ENCODE assay signal across 34 cellular contexts in genomic region chr11:74524978-74525377, GRCh38. TPM values are rescaled to one million over a fixed set of nuclear protein-coding genes. Genes with fewer than 3 reads are reported as not detected.
"Had no signal": no experiment of that assay in that cellular context is flagged by ENCODE, and none has a peak within 500 bp of the region (broad histone marks: within the 10 kb centered on the region; RNA-seq: fewer than 3 reads in every experiment).

No MANE protein-coding gene starts in this region.

- H3K4me3 Mint-ChIP-seq: activated CD4-positive, alpha-beta memory T cell treated with anti-CD3 and anti-CD28 coated beads, Interleukin-2, amount 10 ng/mL, durations not matched to agents 7 days and 5 days; activated CD4-positive, alpha-beta T cell treated with anti-CD3 and anti-CD28 coated beads, Interleukin-2, amount 10 ng/mL, durations not matched to agents 7 days and 5 days; activated naive CD4-positive, alpha-beta T cell treated with anti-CD3 and anti-CD28 coated beads, Interleukin-2, amount 10 ng/mL, durations not matched to agents 7 days and 5 days; activated naive CD8-positive, alpha-beta T cell treated with anti-CD3 and anti-CD28 coated beads, Interleukin-2, amount 10 ng/mL, durations not matched to agents 7 days and 5 days; activated T-cell treated with anti-CD3 and anti-CD28 coated beads, Interleukin-2, amount 50 U/mL, for 24 hours; activated T-cell treated with anti-CD3 and anti-CD28 coated beads, Interleukin-2, amount 50 U/mL, for 72 hours; central memory CD8-positive, alpha-beta T cell; effector memory CD8-positive, alpha-beta T cell; T-helper 17 cell; T-helper 2 cell treated with Interferon-gamma antibody and Interleukin-4, amounts not matched to agents 5 μg/mL and 100 μg/mL, for 36 hours; WTC11 had no signal

- ATAC-seq: activated naive CD4-positive, alpha-beta T cell treated with anti-CD3 and anti-CD28 coated beads, Interleukin-2, amount 50 U/mL, for 72 hours; activated T-cell treated with anti-CD3 and anti-CD28 coated beads, Interleukin-2, amount 50 U/mL, for 72 hours; effector memory CD8-positive, alpha-beta T cell; esophagus mucosa; T-helper 17 cell; WTC11 had no signal

- H3K27me3 ChIP-seq: brain microvascular endothelial cell had no signal

- H3K4me1 Mint-ChIP-seq: activated CD4-positive, alpha-beta memory T cell treated with anti-CD3 and anti-CD28 coated beads, Interleukin-2, amount 10 ng/mL, durations not matched to agents 7 days and 5 days; activated CD4-positive, alpha-beta T cell treated with anti-CD3 and anti-CD28 coated beads, Interleukin-2, amount 10 ng/mL, durations not matched to agents 7 days and 5 days; activated naive CD4-positive, alpha-beta T cell treated with anti-CD3 and anti-CD28 coated beads, Interleukin-2, amount 10 ng/mL, durations not matched to agents 7 days and 5 days; central memory CD8-positive, alpha-beta T cell; T-helper 17 cell; WTC11 had no signal

- DNase-seq: activated CD4-positive, alpha-beta memory T cell treated with anti-CD3 and anti-CD28 coated beads, Interleukin-2, amount 10 ng/mL, durations not matched to agents 7 days and 5 days; activated CD4-positive, alpha-beta T cell treated with anti-CD3 and anti-CD28 coated beads for 1 hour; activated CD4-positive, alpha-beta T cell treated with anti-CD3 and anti-CD28 coated beads for 4 hours; activated CD4-positive, alpha-beta T cell treated with anti-CD3 and anti-CD28 coated beads, Interleukin-2, amount 10 ng/mL, durations not matched to agents 7 days and 5 days; activated CD4-positive, alpha-beta T cell treated with anti-CD3 and anti-CD28 coated beads, Interleukin-2, amount 50 U/mL, for 4 hours; activated CD8-positive, alpha-beta memory T cell treated with anti-CD3 and anti-CD28 coated beads, Interleukin-2, amount 50 U/mL, for 48 hours; activated gamma-delta T cell; activated naive CD4-positive, alpha-beta T cell; activated naive CD4-positive, alpha-beta T cell treated with anti-CD3 and anti-CD28 coated beads, Interleukin-2, amount 10 ng/mL, durations not matched to agents 7 days and 5 days; activated naive CD8-positive, alpha-beta T cell treated with anti-CD3 and anti-CD28 coated beads, Interleukin-2, amount 10 ng/mL, durations not matched to agents 7 days and 5 days; activated T-cell treated with anti-CD3 and anti-CD28 coated beads for 4 hours; activated T-cell treated with anti-CD3 and anti-CD28 coated beads, Interleukin-2, amount 50 U/mL, for 24 hours; activated T-cell treated with anti-CD3 and anti-CD28 coated beads, Interleukin-2, amount 50 U/mL, for 72 hours; anterior cingulate cortex; brain microvascular endothelial cell; cortex of kidney; dermis blood vessel endothelial cell; effector CD4-positive, alpha-beta T cell; effector memory CD8-positive, alpha-beta T cell; foreskin fibroblast; head of caudate nucleus; T-helper 1 cell; T-helper 17 cell; T1000 had no signal

- H3K27ac Mint-ChIP-seq: activated CD4-positive, alpha-beta memory T cell treated with anti-CD3 and anti-CD28 coated beads, Interleukin-2, amount 10 ng/mL, durations not matched to agents 7 days and 5 days; activated CD4-positive, alpha-beta T cell treated with anti-CD3 and anti-CD28 coated beads, Interleukin-2, amount 10 ng/mL, durations not matched to agents 7 days and 5 days; activated naive CD4-positive, alpha-beta T cell treated with anti-CD3 and anti-CD28 coated beads, Interleukin-2, amount 10 ng/mL, durations not matched to agents 7 days and 5 days; activated naive CD4-positive, alpha-beta T cell treated with anti-CD3 and anti-CD28 coated beads, Interleukin-2, amount 50 U/mL, for 72 hours; activated naive CD8-positive, alpha-beta T cell treated with anti-CD3 and anti-CD28 coated beads, Interleukin-2, amount 10 ng/mL, durations not matched to agents 7 days and 5 days; activated T-cell treated with anti-CD3 and anti-CD28 coated beads, Interleukin-2, amount 50 U/mL, for 24 hours; activated T-cell treated with anti-CD3 and anti-CD28 coated beads, Interleukin-2, amount 50 U/mL, for 72 hours; effector memory CD8-positive, alpha-beta T cell; T-helper 17 cell; T-helper 2 cell treated with Interferon-gamma antibody and Interleukin-4, amounts not matched to agents 5 μg/mL and 100 μg/mL, for 36 hours; WTC11 had no signal

- FAIRE-seq: astrocyte, bronchial epithelial cell, endothelial cell of umbilical vein, frontal cortex had no signal

- H3K9me3 Mint-ChIP-seq: activated CD4-positive, alpha-beta memory T cell treated with anti-CD3 and anti-CD28 coated beads, Interleukin-2, amount 10 ng/mL, durations not matched to agents 7 days and 5 days; activated CD4-positive, alpha-beta T cell treated with anti-CD3 and anti-CD28 coated beads, Interleukin-2, amount 10 ng/mL, durations not matched to agents 7 days and 5 days; activated naive CD4-positive, alpha-beta T cell treated with anti-CD3 and anti-CD28 coated beads, Interleukin-2, amount 10 ng/mL, durations not matched to agents 7 days and 5 days; activated naive CD4-positive, alpha-beta T cell treated with anti-CD3 and anti-CD28 coated beads, Interleukin-2, amount 50 U/mL, for 72 hours; activated naive CD8-positive, alpha-beta T cell treated with anti-CD3 and anti-CD28 coated beads, Interleukin-2, amount 10 ng/mL, durations not matched to agents 7 days and 5 days; activated T-cell treated with anti-CD3 and anti-CD28 coated beads, Interleukin-2, amount 50 U/mL, for 24 hours; activated T-cell treated with anti-CD3 and anti-CD28 coated beads, Interleukin-2, amount 50 U/mL, for 72 hours; central memory CD8-positive, alpha-beta T cell; effector memory CD8-positive, alpha-beta T cell; T-helper 2 cell treated with Interferon-gamma antibody and Interleukin-4, amounts not matched to agents 5 μg/mL and 100 μg/mL, for 36 hours; WTC11 had no signal

- H3K27ac ChIP-seq: brain microvascular endothelial cell, VCaP had no signal

- H3K36me3 ChIP-seq: brain microvascular endothelial cell had no signal

- H3K36me3 Mint-ChIP-seq: activated naive CD4-positive, alpha-beta T cell treated with anti-CD3 and anti-CD28 coated beads, Interleukin-2, amount 10 ng/mL, durations not matched to agents 7 days and 5 days; activated naive CD4-positive, alpha-beta T cell treated with anti-CD3 and anti-CD28 coated beads, Interleukin-2, amount 50 U/mL, for 72 hours; activated naive CD8-positive, alpha-beta T cell treated with anti-CD3 and anti-CD28 coated beads, Interleukin-2, amount 10 ng/mL, durations not matched to agents 7 days and 5 days; WTC11 had no signal

RNA-seq across cellular contexts. Expression of gene KCNE3, which starts 57.6 kb away (rescaled TPM):
- total RNA-seq: activated CD4-positive, alpha-beta memory T cell treated with anti-CD3 and anti-CD28 coated beads, Interleukin-2, amount 10 ng/mL, durations not matched to agents 7 days and 5 days; activated CD4-positive, alpha-beta T cell treated with anti-CD3 and anti-CD28 coated beads, Interleukin-2, amount 10 ng/mL, durations not matched to agents 7 days and 5 days; activated naive CD4-positive, alpha-beta T cell treated with anti-CD3 and anti-CD28 coated beads, Interleukin-2, amount 50 U/mL, for 72 hours; activated T-cell treated with anti-CD3 and anti-CD28 coated beads, Interleukin-2, amount 50 U/mL, for 72 hours had no signal
